Comparison of ENCODE assay signal across 8 cellular contexts in genomic region chr2:112626604-112627059, GRCh38. TPM values are rescaled to one million over a fixed set of nuclear protein-coding genes. Genes with fewer than 3 reads are reported as not detected.
A peak's percentile ranks its signal among the peaks of the same experiment; 100 is the strongest.
DNase-seq lines count a peak whose midpoint lies in the region; ATAC-seq and TF ChIP-seq lines count a peak whose summit lies in the region.

No MANE protein-coding gene starts in this region.

- no peak overlapping the region for H3K27ac Mint-ChIP-seq in activated B cell treated with CpG ODN at 0.5 μM for 24 hours

- H3K36me3 ChIP-seq in kidney epithelial cell (ENCODE audit: control insufficient read depth, insufficient read depth, low read length), result no peaks in the 10 kb centered on the region

- POLR2A ChIA-PET in activated B cell treated with CpG ODN at 0.5 μM for 24 hours (lab: Charles Lee), result interaction anchor here (0.6 to 3.2 kb wide), 7 partner anchors 9 to 99 kb away, joined by 3 to 38 read pairs (median 5); partner anchors contain the start of genes CHCHD5 and SLC20A1

- H3K4me3 ChIP-seq in AG10803 (ENCODE audit: low read length) (peak overlapping the region; percentile 48), cardiac fibroblast (replicated peaks in 1 of 2; ENCODE audit: low read depth in 2 of 2, low read length in 2 of 2) (peak overlapping the region; percentile 8 to 37), kidney epithelial cell (ENCODE audit: low read depth, low read length) (no peak overlapping the region)

- ATAC-seq in GM18909 (IDR thresholded peaks at IDR 0.05; ENCODE audit: poor library complexity, unreplicated experiment), result peak; percentile 45
- ATAC-seq in activated B cell treated with CpG ODN at 0.5 μM for 24 hours (ENCODE audit: low read depth), result peak; percentile 85
- ATAC-seq in GM19455 (IDR thresholded peaks at IDR 0.05; ENCODE audit: unreplicated experiment), result no peak

- no peaks in the 10 kb centered on the region for H3K36me3 Mint-ChIP-seq in activated B cell treated with CpG ODN at 0.5 μM for 24 hours (ENCODE audit: low read depth)

- H3K27me3 ChIP-seq in kidney epithelial cell (ENCODE audit: control insufficient read depth, insufficient read depth, low read length), result no peaks in the 10 kb centered on the region

- no peaks in the 10 kb centered on the region for H3K9me3 Mint-ChIP-seq in activated B cell treated with CpG ODN at 0.5 μM for 24 hours

- CTCF ChIA-PET in activated B cell treated with CpG ODN at 0.5 μM for 24 hours (lab: Charles Lee), result interaction anchor here (0.8 to 10.8 kb wide), 15 partner anchors 20 to 315 kb away, joined by 3 to 316 read pairs (median 6); partner anchors contain the start of gene SLC20A1

- peak overlapping the region; percentile 44 for H3K4me3 Mint-ChIP-seq in activated B cell treated with CpG ODN at 0.5 μM for 24 hours

- peak; percentile 69 for DNase-seq in AG10803 (ENCODE audit: low read depth)
- DNase-seq in NCI-H1694 (lab: John Stamatoyannopoulos, UW), result peak; percentile 97
- DNase-seq in activated B cell treated with CpG ODN at 0.5 μM for 24 hours, result peak; percentile 55
- DNase-seq in cardiac fibroblast (ENCODE audit: low read depth in 2 of 2), result peak; percentile 77 to 80
- DNase-seq in kidney epithelial cell (ENCODE audit: low read depth), result no peak
- DNase-seq in stimulated activated CD4-positive, alpha-beta T cell treated with anti-CD3 and anti-CD28 coated beads, Interleukin-15, amount 100 ng/mL, for 24 hours, result peak; percentile 74

- peaks cover 30% of the 10 kb centered on the region for H3K4me1 Mint-ChIP-seq in activated B cell treated with CpG ODN at 0.5 μM for 24 hours

- TF ChIP-seq CTCF in AG10803 (conservative IDR thresholded peaks at IDR 0.05; ENCODE audit: low read length) (peak; percentile 88), activated B cell treated with CpG ODN at 0.5 μM for 24 hours (IDR thresholded peaks at IDR 0.05) (peak; percentile 25), cardiac fibroblast (IDR thresholded peaks at IDR 0.05; ENCODE audit: low read depth, low read length) (peak; percentile 92), kidney epithelial cell (IDR thresholded peaks at IDR 0.05; ENCODE audit: insufficient read depth, low read length, poor library complexity, severe bottlenecking) (peak; percentile 98)

- H3K27me3 Mint-ChIP-seq in activated B cell treated with CpG ODN at 0.5 μM for 24 hours, result no peaks in the 10 kb centered on the region

- intact Hi-C loops in activated B cell treated with CpG ODN at 0.5 μM for 24 hours (cut with micrococcal nuclease), result loop anchor here (1.0 to 5.0 kb wide), 8 partner anchors 19 to 331 kb away; partner anchors contain the start of gene SLC20A1

RNA-seq across cellular contexts. Expression of gene SLC20A1, which starts 19.1 kb away (rescaled TPM):
- total RNA-seq in activated B cell treated with CpG ODN at 0.5 μM for 24 hours (46.9 and 54.6 TPM in 2 replicates), kidney epithelial cell (101 TPM in 2 replicates)

RNA-seq across cellular contexts. Expression of gene CHCHD5, which starts 42.2 kb away (rescaled TPM):
- total RNA-seq in activated B cell treated with CpG ODN at 0.5 μM for 24 hours, result 26.0 and 28.4 TPM in 2 replicates
- total RNA-seq in kidney epithelial cell, result 33.5 and 36.5 TPM in 2 replicates

Comparison
In these comparisons a context has a peak if more than half of its experiments do, and no peak if none do; other contexts are left out.
1. CTCF ChIP-seq: peak in every context shown above with its lines; median percentile 98 in kidney epithelial cell; 92 in cardiac fibroblast; 88 in AG10803; 25 in activated B cell treated with CpG ODN at 0.5 μM for 24 hours.